ENCODE assay signal across 8 cellular contexts in the genomic region with DNA sequence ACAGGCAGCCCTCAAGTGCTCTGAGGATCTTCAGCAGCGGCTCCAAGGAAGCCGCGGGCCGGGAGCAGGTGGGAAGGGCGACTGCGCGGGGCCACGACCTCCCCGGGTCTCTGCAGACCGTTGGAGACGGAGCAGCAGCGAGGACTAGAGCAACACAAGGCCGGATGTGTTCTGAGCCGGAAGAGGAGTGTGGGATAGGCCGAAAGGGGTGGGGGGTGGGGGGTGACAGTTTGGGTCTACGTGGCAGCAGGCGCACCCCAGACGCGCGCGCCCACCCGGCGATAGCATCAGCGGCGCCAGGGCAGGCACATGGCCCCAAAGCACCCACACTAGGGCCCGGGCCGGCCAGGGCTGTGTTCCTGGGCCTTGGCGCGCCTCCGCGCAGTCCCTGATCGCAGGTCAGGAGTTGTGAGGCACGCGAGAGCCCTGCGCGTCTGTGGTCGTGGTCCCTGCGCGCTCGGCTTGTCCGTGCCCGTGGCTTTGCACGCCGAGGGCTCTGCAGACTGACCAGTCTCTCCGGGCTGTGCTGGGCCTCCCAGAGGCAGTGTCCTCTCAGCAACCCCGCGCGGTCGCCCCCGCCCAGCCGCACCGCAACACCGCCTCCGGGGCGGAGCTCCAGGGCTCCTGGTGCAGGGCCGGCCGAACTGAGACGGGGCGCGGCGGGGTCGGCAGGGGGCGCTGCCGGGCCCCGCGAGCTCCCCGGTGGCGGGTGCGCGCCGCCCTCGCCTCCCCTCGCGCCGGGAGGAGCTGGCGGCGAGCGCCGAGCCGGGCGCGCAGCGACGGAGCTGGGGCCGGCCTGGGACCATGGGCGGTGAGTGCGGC. TPM values are rescaled to one million over a fixed set of nuclear protein-coding genes. Genes with fewer than 3 reads are reported as not detected.
DNase-seq lines count a peak whose midpoint lies in the region; ATAC-seq and TF ChIP-seq lines count a peak whose summit lies in the region.

A gene with protein sequence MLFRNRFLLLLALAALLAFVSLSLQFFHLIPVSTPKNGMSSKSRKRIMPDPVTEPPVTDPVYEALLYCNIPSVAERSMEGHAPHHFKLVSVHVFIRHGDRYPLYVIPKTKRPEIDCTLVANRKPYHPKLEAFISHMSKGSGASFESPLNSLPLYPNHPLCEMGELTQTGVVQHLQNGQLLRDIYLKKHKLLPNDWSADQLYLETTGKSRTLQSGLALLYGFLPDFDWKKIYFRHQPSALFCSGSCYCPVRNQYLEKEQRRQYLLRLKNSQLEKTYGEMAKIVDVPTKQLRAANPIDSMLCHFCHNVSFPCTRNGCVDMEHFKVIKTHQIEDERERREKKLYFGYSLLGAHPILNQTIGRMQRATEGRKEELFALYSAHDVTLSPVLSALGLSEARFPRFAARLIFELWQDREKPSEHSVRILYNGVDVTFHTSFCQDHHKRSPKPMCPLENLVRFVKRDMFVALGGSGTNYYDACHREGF (plus strand): TSS at position 725 of the 822 bp plus-strand sequence. CDS start 28,351 bp downstream, outside the sequence.

- H3K27me3 ChIP-seq in ACC112 (ENCODE audit: insufficient read depth, low read length): 0 out of 2 replicates have a peak, but pooled peaks cover 3% of the 10 kb centered on the region
- H3K27me3 ChIP-seq in mammary epithelial cell (ENCODE audit: insufficient read depth, low read length): no peaks in the 10 kb centered on the region

- no TSS peak for BruUV-seq in mammary epithelial cell (replicated peaks; lab: Mats Ljungman, UMichigan)

- CTCF ChIA-PET in mammary epithelial cell (lab: Charles Lee; ENCODE audit: low non-redundant PET): interaction anchor here (0.5 to 1.1 kb wide), 7 partner anchors 15 to 1545 kb away, joined by 3 to 9 read pairs (median 4); no protein-coding TSS in a partner anchor

- H3K4me3 ChIP-seq in ACC112 (ENCODE audit: low read depth, low read length) (peak within 1 kb of the TSS; percentile 88), mammary epithelial cell (replicated peaks in 1 of 3; ENCODE audit: insufficient read depth in 1 of 3, low read depth in 2 of 3, low read length in 3 of 3) (peak within 1 kb of the TSS; percentile 38 to 70 (median 61))

- in situ Hi-C loops in mammary epithelial cell (cut with MboI; ENCODE audit: low sequenced_read_pairs in 2 of 2): no loop called here

- ATAC-seq in GM18519 (IDR thresholded peaks at IDR 0.05; ENCODE audit: low FRiP score, unreplicated experiment) (peak; percentile 93), HG03045 (IDR thresholded peaks at IDR 0.05; ENCODE audit: unreplicated experiment) (peak; percentile 97)

- peak within 1 kb of the TSS; percentile 83 for H2AFZ ChIP-seq in ACC112 (ENCODE audit: low read length, unreplicated experiment)
- H2AFZ ChIP-seq in mammary epithelial cell (ENCODE audit: low read depth, low read length): peak within 1 kb of the TSS; percentile 95

- H3K4me2 ChIP-seq in mammary epithelial cell (ENCODE audit: insufficient read depth, low read depth, low read length): peak within 1 kb of the TSS; percentile 99

- H3K4me1 ChIP-seq in ACC112 (ENCODE audit: control insufficient read depth, insufficient read depth, low read length, unreplicated experiment) (no peaks in the 10 kb centered on the region), mammary epithelial cell (ENCODE audit: insufficient read depth, low read length) (peaks cover 6% of the 10 kb centered on the region)

- TF ChIP-seq CTCF in VCaP (conservative IDR thresholded peaks at IDR 0.05) (peak; percentile 96), mammary epithelial cell (conservative IDR thresholded peaks at IDR 0.05 in 1 of 2, IDR thresholded peaks at IDR 0.05 in 1 of 2; ENCODE audit: extremely low read depth in 1 of 2, insufficient read depth in 1 of 2, low read depth in 1 of 2, low read length in 2 of 2) (peak; percentile 51 to 54)

- no peak within 1 kb of the TSS for H3K27ac ChIP-seq in ACC112 (ENCODE audit: low read depth, low read length)
- peak within 1 kb of the TSS; percentile 76 for H3K27ac ChIP-seq in VCaP
- H3K27ac ChIP-seq in mammary epithelial cell (ENCODE audit: insufficient read depth, low read depth, low read length): no peak within 1 kb of the TSS

- H3K79me2 ChIP-seq in ACC112 (ENCODE audit: control insufficient read depth, insufficient read depth, low read length, unreplicated experiment) (no peaks in the 10 kb centered on the region), mammary epithelial cell (ENCODE audit: insufficient read depth, low read length) (no peaks in the 10 kb centered on the region)

- no peaks in the 10 kb centered on the region for H3K36me3 ChIP-seq in ACC112 (ENCODE audit: insufficient read depth, low read length)
- H3K36me3 ChIP-seq in mammary epithelial cell (ENCODE audit: insufficient read depth, low read length): no peaks in the 10 kb centered on the region

- intact Hi-C loops in mammary epithelial cell (cut with micrococcal nuclease): loop anchor here (1.0 kb wide), 2 partner anchors 48 to 221 kb away; no protein-coding TSS in a partner anchor

- no peaks in the 10 kb centered on the region for H3K9me3 ChIP-seq in mammary epithelial cell (replicated peaks; ENCODE audit: insufficient read depth, low read length)

- dilution Hi-C loops in mammary epithelial cell (cut with HindIII; ENCODE audit: low sequenced_read_pairs): no loop called here

- H3K9ac ChIP-seq in mammary epithelial cell (ENCODE audit: insufficient read depth, low read length): no peak within 1 kb of the TSS

- DNase-seq in NCI-H2107 treated with DMSO at 0.1 percent for 48 hours (lab: John Stamatoyannopoulos, UW; ENCODE audit: unreplicated experiment) (peak; percentile 60), mammary epithelial cell (peak; percentile 78), iris pigment epithelial cell (ENCODE audit: low read depth) (peak; percentile 90)
- DNase-seq in stimulated activated CD4-positive, alpha-beta T cell treated with anti-CD3 and anti-CD28 coated beads, Interleukin-12 subunit alpha, Interleukin-12 subunit beta, amount 100 ng/mL, for 4 hours: peak; percentile 87

- 8% methylated on average over 38 of the region's 87 CpGs for WGBS in mammary epithelial cell (ENCODE audit: low coverage, missing lambda C conversion rate)

- no peaks in the 10 kb centered on the region for H4K20me1 ChIP-seq in mammary epithelial cell (ENCODE audit: insufficient read depth, low read length)

RNA-seq across cellular contexts. Expression of the gene that starts here (rescaled TPM):
- total RNA-seq in mammary epithelial cell: 1 to 10 TPM; 2.5 to 6.3 TPM
- 3.3 TPM for polyA plus RNA-seq in mammary epithelial cell
- 10.2 TPM for polyA minus RNA-seq in mammary epithelial cell
